In the genomic region with DNA sequence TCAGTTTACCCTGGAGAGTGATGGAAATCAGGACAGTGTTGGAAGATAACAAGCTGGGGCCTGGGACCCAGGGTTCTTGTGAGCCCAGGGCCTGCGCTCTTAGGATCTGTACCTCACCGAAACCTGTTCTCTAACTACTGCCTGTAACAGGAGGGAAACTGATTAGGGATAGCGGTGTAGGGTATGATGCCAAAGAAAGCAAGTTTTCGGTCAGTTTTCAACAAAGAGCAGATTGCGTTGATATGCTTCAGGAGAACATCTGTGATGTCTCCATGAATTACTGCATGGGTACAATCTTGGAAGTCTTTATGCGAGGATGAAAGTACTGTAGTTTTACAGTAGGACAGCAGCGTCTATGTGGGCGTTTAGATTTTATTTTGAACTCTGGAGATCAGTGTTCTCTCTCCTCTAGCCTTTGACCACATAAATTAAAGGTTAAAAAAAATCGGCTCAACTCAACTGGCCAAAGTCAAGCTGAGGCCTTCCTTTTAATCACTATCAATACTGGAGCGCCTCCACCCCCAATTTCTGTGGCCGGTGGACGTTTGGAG, we compare ENCODE assay signal across 9 cellular contexts. TPM values are rescaled to one million over a fixed set of nuclear protein-coding genes. Genes with fewer than 3 reads are reported as not detected.
DNase-seq lines count a peak whose midpoint lies in the region; ATAC-seq, FAIRE-seq and TF ChIP-seq lines count a peak whose summit lies in the region.
"Had no signal": no experiment of that assay in that cellular context is flagged by ENCODE, and none has a peak within 500 bp of the region (broad histone marks: within the 10 kb centered on the region; RNA-seq: fewer than 3 reads in every experiment).

No MANE protein-coding gene starts in this region.

- no peak for DNase-seq in A673 (ENCODE audit: low spot score)
- no peak for DNase-seq in MG63
- no peak for DNase-seq in H1 (ENCODE audit: low read depth in 1 of 2, low spot score in 2 of 2)
- DNase-seq in naive thymus-derived CD4-positive, alpha-beta T cell: no peak
- DNase-seq in GM19239 (ENCODE audit: insufficient read length, low spot score): no peak
- no peak for DNase-seq in NCI-H1092 treated with DMSO at 0.1 percent for 48 hours (lab: John Stamatoyannopoulos, UW)

- no peak overlapping the region for H2AK5ac ChIP-seq in H1 (ENCODE audit: low read depth, low read length)

- TF ChIP-seq RAD21 in H1 (IDR thresholded peaks at IDR 0.05 in 1 of 2, conservative IDR thresholded peaks at IDR 0.05 in 1 of 2; ENCODE audit: low read depth in 2 of 2, low read length in 2 of 2): no peak

- CTCF ChIA-PET in A673 (lab: Charles Lee) (no interaction called here), H1 (lab: Charles Lee; ENCODE audit: partially characterized antibody) (interaction anchor here (0.7 to 1.0 kb wide), 2 partner anchors 10 to 305 kb away, joined by 3 to 5 read pairs; no protein-coding TSS in a partner anchor)
- CTCF ChIA-PET in naive thymus-derived CD4-positive, alpha-beta T cell (lab: Charles Lee): no interaction called here

- no peak overlapping the region for H2AFZ ChIP-seq in H1 (ENCODE audit: low read length)
- H2AFZ ChIP-seq: parathyroid adenoma had no signal

- no peak overlapping the region for H2BK12ac ChIP-seq in H1 (ENCODE audit: low read depth, low read length)

- FAIRE-seq in H1 (lab: Jason Lieb, UNC): no peak
- no peak for FAIRE-seq in GM19239 (lab: Jason Lieb, UNC)

- no peak overlapping the region for H4K5ac ChIP-seq in H1 (ENCODE audit: insufficient read length, low read depth, low read length)

- H4K91ac ChIP-seq in H1 (replicated peaks; ENCODE audit: insufficient read length, low read length): no peak overlapping the region

- H3K14ac ChIP-seq in H1 (ENCODE audit: insufficient read length): no peak overlapping the region

- no peak overlapping the region for H3K23ac ChIP-seq in H1 (ENCODE audit: insufficient read length)

- H3K9ac ChIP-seq in H1 (replicated peaks in 1 of 4; ENCODE audit: extremely low read depth in 1 of 4, low read depth in 3 of 4, low read length in 3 of 4): peak overlapping the region in 2 of 4 experiments; percentile 6 to 42; a peak in 2 of 7 replicates
- H3K9ac ChIP-seq: parathyroid adenoma had no signal

- no peak overlapping the region for H2BK15ac ChIP-seq in H1 (ENCODE audit: low read length)

- no peak for ATAC-seq in naive thymus-derived CD4-positive, alpha-beta T cell
- ATAC-seq in HG03135 (IDR thresholded peaks at IDR 0.05; ENCODE audit: unreplicated experiment) (no peak), GM18519 (IDR thresholded peaks at IDR 0.05; ENCODE audit: low FRiP score, unreplicated experiment) (no peak)

- peaks cover 0 to 12% (median 0%) of the 10 kb centered on the region in 5 donors for H3K36me3 Mint-ChIP-seq in naive thymus-derived CD4-positive, alpha-beta T cell

- H3K18ac ChIP-seq in H1 (ENCODE audit: extremely low read depth, low read length): no peak overlapping the region

- BruUV-seq in A673 (replicated peaks; lab: Mats Ljungman, UMichigan): no TSS peak

- H3K27ac Mint-ChIP-seq in naive thymus-derived CD4-positive, alpha-beta T cell: peak overlapping the region in 1 of 9 donors; percentile 87

- H3K79me2 ChIP-seq in H1 (ENCODE audit: control insufficient read depth in 1 of 2, insufficient read depth in 2 of 2, low read length in 2 of 2): peaks cover 0 to 60% of the 10 kb centered on the region in 2 experiments; a peak in 3 of 4 replicates
- H3K79me2 ChIP-seq: parathyroid adenoma had no signal

- peaks cover 19 to 20% of the 10 kb centered on the region in 2 experiments for H4K20me1 ChIP-seq in H1 (replicated peaks in 1 of 2; ENCODE audit: control insufficient read depth in 1 of 2, insufficient read depth in 2 of 2, low read length in 2 of 2)

- H2BK20ac ChIP-seq in H1 (ENCODE audit: low read length): no peak overlapping the region

- peaks cover 13% of the 10 kb centered on the region for H3K23me2 ChIP-seq in H1 (ENCODE audit: low read depth, low read length)

- 64% methylated on average over 11 of the region's 12 CpGs; no CpG with 5 or more reads in 1 of the 2 experiments for WGBS in H1 (ENCODE audit: extremely low coverage in 1 of 2, insufficient coverage in 1 of 2, insufficient read length in 1 of 2, insufficient replicate concordance in 2 of 2, low coverage in 1 of 2, low lambda C conversion rate in 2 of 2, missing lambda C conversion rate in 1 of 2), 2 experiments

- H3K4me1 ChIP-seq in A673 (ENCODE audit: insufficient read depth, low read length, poor library complexity, severe bottlenecking) (peaks cover 42% of the 10 kb centered on the region), H1 (replicated peaks in 1 of 4; ENCODE audit: control insufficient read depth in 3 of 4, insufficient read depth in 4 of 4, low read length in 3 of 4) (peaks cover 2 to 9% (median 4%) of the 10 kb centered on the region in 4 experiments; a peak in 4 of 7 replicates)
- H3K4me1 ChIP-seq in naive thymus-derived CD4-positive, alpha-beta T cell (ENCODE audit: control insufficient read depth in 2 of 2, insufficient read depth in 2 of 2, low read length in 2 of 2): peaks cover 20 to 25% of the 10 kb centered on the region in 2 donors
- H3K4me1 ChIP-seq: parathyroid adenoma had no signal

- H3K36me3 ChIP-seq in A673 (ENCODE audit: insufficient read depth, low read length, poor library complexity, severe bottlenecking): no peaks in the 10 kb centered on the region
- no peaks in the 10 kb centered on the region for H3K36me3 ChIP-seq in MG63
- no peaks in the 10 kb centered on the region for H3K36me3 ChIP-seq in H1 (ENCODE audit: control insufficient read depth in 2 of 4, insufficient read depth in 4 of 4, low read length in 3 of 4)
- H3K36me3 ChIP-seq in naive thymus-derived CD4-positive, alpha-beta T cell (ENCODE audit: control insufficient read depth in 2 of 3, insufficient read depth in 3 of 3, low read length in 3 of 3): no peaks in the 10 kb centered on the region

- H3K27ac ChIP-seq in A673 (ENCODE audit: low read depth, low read length, poor library complexity, severe bottlenecking) (peak overlapping the region; percentile 74), H1 (ENCODE audit: low read depth, low read length) (no peak overlapping the region)
- no peak overlapping the region for H3K27ac ChIP-seq in naive thymus-derived CD4-positive, alpha-beta T cell (ENCODE audit: low read depth, low read length)
- H3K27ac ChIP-seq: parathyroid adenoma had no signal

- peaks cover 0 to 44% (median 29%) of the 10 kb centered on the region in 5 donors for H3K27me3 Mint-ChIP-seq in naive thymus-derived CD4-positive, alpha-beta T cell

- peak overlapping the region; percentile 86 to 91 for H3K4me2 ChIP-seq in H1 (ENCODE audit: insufficient read depth in 1 of 2, low read depth in 2 of 2, low read length in 2 of 2)

- no peak overlapping the region for H3K4ac ChIP-seq in H1 (replicated peaks; ENCODE audit: insufficient read length, low read depth, low read length)

- peaks cover 18 to 67% (median 37%) of the 10 kb centered on the region in 7 donors for H3K4me1 Mint-ChIP-seq in naive thymus-derived CD4-positive, alpha-beta T cell

- intact Hi-C loops in A673 (cut with micrococcal nuclease; ENCODE audit: unreplicated experiment): loop anchor here (10.0 kb wide), 1 partner anchor 226 kb away; no protein-coding TSS in a partner anchor
- intact Hi-C loops in naive thymus-derived CD4-positive, alpha-beta T cell (cut with micrococcal nuclease): loop anchor here in 1 of 2 donors (5.0 kb wide), 1 partner anchor 697 kb away; the partner anchor contains the start of gene SPTLC1

- no peak overlapping the region for H2BK120ac ChIP-seq in H1 (replicated peaks; ENCODE audit: low read depth, low read length)

- no peak for TF ChIP-seq POLR2A in H1 (IDR thresholded peaks at IDR 0.05; ENCODE audit: control extremely low read depth in 1 of 2, low read depth in 2 of 2, low read length in 2 of 2)

- no peak overlapping the region for H2BK5ac ChIP-seq in H1 (ENCODE audit: low read depth, low read length)

- no peaks in the 10 kb centered on the region for H3K27me3 ChIP-seq in A673 (replicated peaks; ENCODE audit: insufficient read depth, low read depth, low read length, poor library complexity)
- no peaks in the 10 kb centered on the region for H3K27me3 ChIP-seq in MG63
- H3K27me3 ChIP-seq in H1 (replicated peaks in 1 of 4; ENCODE audit: control insufficient read depth in 3 of 4, extremely low read depth in 1 of 4, insufficient read depth in 3 of 4, low read length in 3 of 4): peaks cover 2 to 42% (median 27%) of the 10 kb centered on the region in 4 experiments
- H3K27me3 ChIP-seq in naive thymus-derived CD4-positive, alpha-beta T cell (ENCODE audit: control insufficient read depth in 2 of 2, insufficient read depth in 2 of 2, low read length in 2 of 2): peaks cover 0 to 12% of the 10 kb centered on the region in 2 donors

- peak overlapping the region; percentile 83 for H3K4me3 ChIP-seq in A673 (ENCODE audit: low read depth, low read length, poor library complexity, severe bottlenecking)
- peak overlapping the region; percentile 84; the same call in 1 of the 2 replicates for H3K4me3 ChIP-seq in MG63
- H3K4me3 ChIP-seq in H1 (ENCODE audit: extremely low read depth in 1 of 4, insufficient read depth in 2 of 4, low read depth in 3 of 4, low read length in 4 of 4): peak overlapping the region; percentile 48 to 97 (median 54); a peak in 7 of 8 replicates
- H3K4me3 ChIP-seq in naive thymus-derived CD4-positive, alpha-beta T cell (ENCODE audit: low read length): no peak overlapping the region

- peaks cover 5% of the 10 kb centered on the region; the same call in 1 of the 2 replicates for H3K79me1 ChIP-seq in H1 (ENCODE audit: low read depth, low read length)

- H3K4me3 Mint-ChIP-seq in naive thymus-derived CD4-positive, alpha-beta T cell: peak overlapping the region; percentile 10 to 90 (median 56)

- TF ChIP-seq CTCF in A673 (conservative IDR thresholded peaks at IDR 0.05; ENCODE audit: low read depth, low read length) (no peak), H1 (IDR thresholded peaks at IDR 0.05; ENCODE audit: control extremely low read depth in 1 of 3, insufficient read depth in 1 of 3, low read depth in 1 of 3, low read length in 3 of 3) (no peak)

- TF ChIP-seq EP300 in H1 (IDR thresholded peaks at IDR 0.05; ENCODE audit: borderline replicate concordance in 1 of 2, low read depth in 2 of 2, low read length in 2 of 2): no peak

- H3K9me3 Mint-ChIP-seq in naive thymus-derived CD4-positive, alpha-beta T cell: peaks cover 0 to 6% (median 0%) of the 10 kb centered on the region in 11 donors

- H3K9me3 ChIP-seq in A673 (ENCODE audit: low read depth, low read length, poor library complexity, severe bottlenecking) (no peaks in the 10 kb centered on the region), MG63 (no peaks in the 10 kb centered on the region), H1 (ENCODE audit: insufficient read depth in 2 of 2, low read depth in 1 of 2, low read length in 1 of 2) (no peaks in the 10 kb centered on the region)
- H3K9me3 ChIP-seq in naive thymus-derived CD4-positive, alpha-beta T cell (ENCODE audit: control insufficient read depth in 2 of 3, low read length in 3 of 3): no peaks in the 10 kb centered on the region

- H4K8ac ChIP-seq in H1 (ENCODE audit: extremely low read depth, insufficient read depth, low read length): no peak overlapping the region

- POLR2A ChIA-PET in A673 (lab: Charles Lee; ENCODE audit: low non-redundant PET) (no interaction called here), H1 (lab: Charles Lee; ENCODE audit: partially characterized antibody) (interaction anchor here (1.1 kb wide), 1 partner anchor 10 kb away, joined by 4 read pairs; no protein-coding TSS in a partner anchor)
- POLR2A ChIA-PET in naive thymus-derived CD4-positive, alpha-beta T cell (lab: Charles Lee): no interaction called here

- H3K56ac ChIP-seq in H1 (replicated peaks; ENCODE audit: insufficient read length, low read depth, low read length): no peak overlapping the region

RNA-seq across cellular contexts. Expression of gene NFIL3, which starts 3.1 kb away (rescaled TPM):
- 12.5 and 14.5 TPM in 2 replicates for total RNA-seq in A673 (2021)
- total RNA-seq in MG63 (2014; rRNA removed; shearing (Covaris generic); ENCODE audit: low replicate concordance): 0.17 and 2.7 TPM in 2 replicates
- total RNA-seq in H1 (2021; fragmentation: NEBNext Ultra II Directional; extraction: Animal tissue kit (Norgen Biotek cat#: 25700)): 11.9 and 13.5 TPM in 2 replicates
- polyA plus RNA-seq in H1 (2011; rRNA removed): 2.7 and 3.4 TPM in 2 replicates
- polyA plus RNA-seq in H1 (2011; cell fraction: cytosol; rRNA removed): 4.4 TPM
- polyA plus RNA-seq in H1 (2011; cell fraction: nucleus; rRNA removed): 2.6 TPM
- 8.6 to 16.7 TPM (median 9.6 TPM) in 4 replicates for polyA plus RNA-seq in H1 (2012, experiment 1 of 2)
- 2.5 TPM for polyA plus RNA-seq in H1 (2012, experiment 2 of 2)
- 7.8 TPM for polyA plus RNA-seq in H1 (2013, experiment 1 of 2)
- 7.8 TPM for polyA plus RNA-seq in H1 (2013, experiment 2 of 2)
- polyA minus RNA-seq in H1 (2011; rRNA and poly(A)+ RNA removed): 3.8 TPM in 2 replicates
- polyA minus RNA-seq in H1 (2011; cell fraction: cytosol; rRNA and poly(A)+ RNA removed): 6.2 TPM
- 5.0 TPM for polyA minus RNA-seq in H1 (2011; cell fraction: nucleus; rRNA and poly(A)+ RNA removed)
- total RNA-seq in naive thymus-derived CD4-positive, alpha-beta T cell: 10 to 100 TPM in 3 of 5 experiments, 1 to 10 TPM in 2; 3.1 to 81.1 (median 32.5) TPM
- polyA plus RNA-seq in naive thymus-derived CD4-positive, alpha-beta T cell: 1 to 10 TPM in 1 of 2 donors, under 1 TPM in 1; 0.33 to 1.3 TPM

RNA-seq across cellular contexts. Expression of gene AUH, which starts 58.8 kb away (rescaled TPM):
- 12.3 and 15.4 TPM in 2 replicates for total RNA-seq in A673 (2021)
- 6.7 and 16.4 TPM in 2 replicates for total RNA-seq in MG63 (2014; rRNA removed; shearing (Covaris generic); ENCODE audit: low replicate concordance)
- 21.9 and 22.1 TPM in 2 replicates for total RNA-seq in H1 (2021; fragmentation: NEBNext Ultra II Directional; extraction: Animal tissue kit (Norgen Biotek cat#: 25700))
- 5.8 and 6.2 TPM in 2 replicates for polyA plus RNA-seq in H1 (2011; rRNA removed)
- 13.9 TPM for polyA plus RNA-seq in H1 (2011; cell fraction: cytosol; rRNA removed)
- 15.6 TPM for polyA plus RNA-seq in H1 (2011; cell fraction: nucleus; rRNA removed)
- 12.5 to 22.2 TPM (median 14.3 TPM) in 4 replicates for polyA plus RNA-seq in H1 (2012, experiment 1 of 2)
- polyA plus RNA-seq in H1 (2012, experiment 2 of 2): 3.0 TPM
- polyA plus RNA-seq in H1 (2013, experiment 1 of 2): 12.1 TPM
- 11.0 TPM for polyA plus RNA-seq in H1 (2013, experiment 2 of 2)
- polyA minus RNA-seq in H1 (2011; rRNA and poly(A)+ RNA removed): 4.2 and 4.6 TPM in 2 replicates
- 7.5 TPM for polyA minus RNA-seq in H1 (2011; cell fraction: cytosol; rRNA and poly(A)+ RNA removed)
- 29.9 TPM for polyA minus RNA-seq in H1 (2011; cell fraction: nucleus; rRNA and poly(A)+ RNA removed)
- 10 to 100 TPM; 17.2 to 30.1 (median 25.9) TPM for total RNA-seq in naive thymus-derived CD4-positive, alpha-beta T cell
- polyA plus RNA-seq in naive thymus-derived CD4-positive, alpha-beta T cell: 10 to 100 TPM; 11.6 to 12.1 TPM
